ENCODE assay signal across 13 cellular contexts in the genomic region with DNA sequence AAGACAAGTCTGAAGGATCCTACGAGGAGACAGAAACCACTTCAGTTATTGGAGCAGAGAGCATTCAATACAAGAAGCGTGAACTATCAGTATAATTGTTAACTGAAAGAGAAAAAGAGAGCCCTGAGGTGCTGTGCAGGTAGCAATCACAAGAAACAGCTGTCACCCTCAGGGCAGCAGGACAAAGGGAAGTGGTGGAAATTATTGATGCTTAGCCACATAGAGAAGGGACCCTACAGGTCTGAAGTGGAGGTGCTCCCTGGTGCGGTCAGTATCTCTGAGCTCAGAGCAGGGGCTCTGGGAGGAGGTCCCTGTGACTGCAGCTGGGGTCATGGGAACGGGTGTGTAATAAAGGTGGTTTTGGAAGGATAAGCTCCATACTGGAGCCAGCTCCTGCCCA.
"Had no signal": no experiment of that assay in that cellular context is flagged by ENCODE, and none has a peak within 500 bp of the region (broad histone marks: within the 10 kb centered on the region; RNA-seq: fewer than 3 reads in every experiment).

No MANE protein-coding gene starts in this region.

- H3K27ac ChIP-seq: heart left ventricle, VCaP had no signal

- ATAC-seq: activated CD8-positive, alpha-beta T cell treated with anti-CD3 and anti-CD28 coated beads, Interleukin-2, amount 10 ng/mL, durations not matched to agents 7 days and 5 days; heart left ventricle; sciatic nerve had no signal

- H3K36me3 ChIP-seq: heart left ventricle had no signal

- H3K9me3 ChIP-seq: heart left ventricle had no signal

- H3K27me3 Mint-ChIP-seq: stimulated activated naive CD8-positive, alpha-beta T cell treated with anti-CD3 and anti-CD28 coated beads, Interleukin-15, Interleukin-2, amounts not matched to agents 100 ng/mL and 50 ng/mL, for 24 hours had no signal

- DNase-seq: activated CD4-positive, alpha-beta T cell treated with anti-CD3 and anti-CD28 coated beads for 4 hours; activated CD8-positive, alpha-beta memory T cell treated with anti-CD3 and anti-CD28 coated beads, Interleukin-2, amount 50 U/mL, for 48 hours; activated CD8-positive, alpha-beta T cell treated with anti-CD3 and anti-CD28 coated beads, Interleukin-2, amount 10 ng/mL, durations not matched to agents 7 days and 5 days; activated naive CD4-positive, alpha-beta T cell; aorta; foreskin melanocyte; heart left ventricle; nephron progenitor cell; T1000 had no signal

- H3K4me3 Mint-ChIP-seq: activated CD8-positive, alpha-beta T cell treated with anti-CD3 and anti-CD28 coated beads, Interleukin-2, amount 10 ng/mL, durations not matched to agents 7 days and 5 days; memory B cell; nephron progenitor cell; stimulated activated naive CD8-positive, alpha-beta T cell treated with anti-CD3 and anti-CD28 coated beads, Interleukin-15, Interleukin-2, amounts not matched to agents 100 ng/mL and 50 ng/mL, for 24 hours had no signal

- H3K27ac Mint-ChIP-seq: activated CD8-positive, alpha-beta T cell treated with anti-CD3 and anti-CD28 coated beads, Interleukin-2, amount 10 ng/mL, durations not matched to agents 7 days and 5 days; memory B cell; nephron progenitor cell had no signal

- H3K27me3 ChIP-seq: heart left ventricle had no signal

- H3K4me3 ChIP-seq: heart left ventricle had no signal

- H3K9me3 Mint-ChIP-seq: memory B cell had no signal

- H3K36me3 Mint-ChIP-seq: memory B cell had no signal
